In the genomic region with DNA sequence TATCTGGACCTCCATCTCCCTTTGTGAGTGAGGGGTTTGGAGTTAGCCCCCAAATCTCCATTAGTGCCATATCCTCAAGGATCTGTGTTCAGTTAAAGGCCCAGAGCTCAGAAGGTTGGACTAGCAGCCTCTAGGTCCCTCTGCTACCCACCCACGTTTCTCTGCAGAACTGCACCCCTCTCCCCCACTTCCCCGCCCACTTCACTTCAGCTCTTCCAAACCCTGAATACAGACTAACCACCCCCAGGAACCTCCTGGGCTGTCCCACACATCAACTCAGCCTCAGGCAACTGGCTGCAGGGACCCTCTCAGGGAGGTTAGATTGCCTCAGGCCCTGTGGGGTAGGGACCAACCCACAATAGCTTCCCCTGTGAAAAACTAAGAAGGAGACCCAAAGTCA, we compare ENCODE assay signal across 15 cellular contexts. TPM values are rescaled to one million over a fixed set of nuclear protein-coding genes. Genes with fewer than 3 reads are reported as not detected.
A peak's percentile ranks its signal among the peaks of the same experiment; 100 is the strongest.
DNase-seq lines count a peak whose midpoint lies in the region; ATAC-seq and TF ChIP-seq lines count a peak whose summit lies in the region.
"Had no signal": no experiment of that assay in that cellular context is flagged by ENCODE, and none has a peak within 500 bp of the region (broad histone marks: within the 10 kb centered on the region; RNA-seq: fewer than 3 reads in every experiment).

No MANE protein-coding gene starts in this region.

- H3K36me3 Mint-ChIP-seq in CD4-positive, alpha-beta T cell (ENCODE audit: low read depth), result no peaks in the 10 kb centered on the region
- H3K36me3 Mint-ChIP-seq in IgD-negative memory B cell, result peaks cover 2% of the 10 kb centered on the region
- no peaks in the 10 kb centered on the region for H3K36me3 Mint-ChIP-seq in activated CD8-positive, alpha-beta T cell treated with anti-CD3 and anti-CD28 coated beads, Interleukin-2, amount 10 ng/mL, durations not matched to agents 7 days and 5 days (ENCODE audit: low read depth)

- POLR2A ChIA-PET in CD4-positive, alpha-beta T cell (lab: Charles Lee), result interaction anchor here (0.9 kb wide), 1 partner anchor 104 kb away, joined by 4 read pairs; a partner anchor contains a TSS
- POLR2A ChIA-PET in activated CD8-positive, alpha-beta T cell treated with anti-CD3 and anti-CD28 coated beads, Interleukin-2, amount 10 ng/mL, durations not matched to agents 7 days and 5 days (lab: Charles Lee), result interaction anchor here (1.2 kb wide), 1 partner anchor 57 kb away, joined by 3 read pairs; no protein-coding TSS in a partner anchor

- H3K9me3 Mint-ChIP-seq in CD4-positive, alpha-beta T cell, result no peaks in the 10 kb centered on the region
- H3K9me3 Mint-ChIP-seq in IgD-negative memory B cell, result no peaks in the 10 kb centered on the region
- H3K9me3 Mint-ChIP-seq in activated CD8-positive, alpha-beta T cell treated with anti-CD3 and anti-CD28 coated beads, Interleukin-2, amount 10 ng/mL, durations not matched to agents 7 days and 5 days (ENCODE audit: insufficient read depth), result no peaks in the 10 kb centered on the region

- TF ChIP-seq CTCF in CD4-positive, alpha-beta T cell (IDR thresholded peaks at IDR 0.05), result no peak

- no peak overlapping the region for H3K27ac ChIP-seq in CD4-positive, alpha-beta T cell (ENCODE audit: low read depth, low read length)
- H3K27ac ChIP-seq: cardiac muscle cell, VCaP had no signal

- H3K4me3 Mint-ChIP-seq in CD4-positive, alpha-beta T cell, result peak overlapping the region; percentile 65
- H3K4me3 Mint-ChIP-seq in IgD-negative memory B cell, result peak overlapping the region; percentile 82 to 99 (median 94)
- no peak overlapping the region for H3K4me3 Mint-ChIP-seq in activated CD8-positive, alpha-beta T cell treated with anti-CD3 and anti-CD28 coated beads, Interleukin-2, amount 10 ng/mL, durations not matched to agents 7 days and 5 days

- no peak for DNase-seq in CD4-positive, alpha-beta T cell
- no peak for DNase-seq in activated CD8-positive, alpha-beta T cell treated with anti-CD3 and anti-CD28 coated beads, Interleukin-2, amount 10 ng/mL, durations not matched to agents 7 days and 5 days
- DNase-seq: COR-L47; HCEC 1CT; NCI-H226; NK-92 treated with Interleukin-12 subunit alpha and Interleukin-12 subunit beta, amount 100 ng/mL, for 24 hours had no signal

- no peaks in the 10 kb centered on the region for H3K27me3 ChIP-seq in CD4-positive, alpha-beta T cell (ENCODE audit: control insufficient read depth, insufficient read depth, low read length)
- H3K27me3 ChIP-seq in mononuclear cell (ENCODE audit: insufficient read depth, low read length), result no peaks in the 10 kb centered on the region
- H3K27me3 ChIP-seq: cardiac muscle cell had no signal

- no peak overlapping the region for H3K27ac Mint-ChIP-seq in CD4-positive, alpha-beta T cell
- peak overlapping the region; percentile 93 to 100 (median 99) for H3K27ac Mint-ChIP-seq in IgD-negative memory B cell
- no peak overlapping the region for H3K27ac Mint-ChIP-seq in activated CD8-positive, alpha-beta T cell treated with anti-CD3 and anti-CD28 coated beads, Interleukin-2, amount 10 ng/mL, durations not matched to agents 7 days and 5 days

- no peaks in the 10 kb centered on the region for H3K9me3 ChIP-seq in CD4-positive, alpha-beta T cell (ENCODE audit: control insufficient read depth, low read length)
- H3K9me3 ChIP-seq in mononuclear cell (ENCODE audit: low read depth, low read length), result no peaks in the 10 kb centered on the region

- H3K27me3 Mint-ChIP-seq in CD4-positive, alpha-beta T cell, result no peaks in the 10 kb centered on the region
- H3K27me3 Mint-ChIP-seq in IgD-negative memory B cell, result peaks cover 2% of the 10 kb centered on the region
- H3K27me3 Mint-ChIP-seq in activated CD8-positive, alpha-beta T cell treated with anti-CD3 and anti-CD28 coated beads, Interleukin-2, amount 10 ng/mL, durations not matched to agents 7 days and 5 days (ENCODE audit: low read depth), result no peaks in the 10 kb centered on the region

- peaks cover 12% of the 10 kb centered on the region for H3K4me1 Mint-ChIP-seq in CD4-positive, alpha-beta T cell (ENCODE audit: low read depth)
- peaks cover 27 to 33% (median 32%) of the 10 kb centered on the region in 3 donors for H3K4me1 Mint-ChIP-seq in IgD-negative memory B cell
- peaks cover 27% of the 10 kb centered on the region for H3K4me1 Mint-ChIP-seq in activated CD8-positive, alpha-beta T cell treated with anti-CD3 and anti-CD28 coated beads, Interleukin-2, amount 10 ng/mL, durations not matched to agents 7 days and 5 days (ENCODE audit: low read depth)

- CTCF ChIA-PET in CD4-positive, alpha-beta T cell (lab: Charles Lee), result no interaction called here
- CTCF ChIA-PET in activated CD8-positive, alpha-beta T cell treated with anti-CD3 and anti-CD28 coated beads, Interleukin-2, amount 10 ng/mL, durations not matched to agents 7 days and 5 days (lab: Charles Lee), result no interaction called here

- peak overlapping the region; percentile 35 for H3K4me3 ChIP-seq in mononuclear cell (ENCODE audit: low read length)
- H3K4me3 ChIP-seq: cardiac muscle cell had no signal

- intact Hi-C loops in CD4-positive, alpha-beta T cell (cut with DNase I, micrococcal nuclease), result no loop called here

- peaks cover 13% of the 10 kb centered on the region for H3K4me1 ChIP-seq in mononuclear cell (ENCODE audit: insufficient read depth, low read length)

- no peak for ATAC-seq in CD4-positive, alpha-beta T cell (ENCODE audit: poor library complexity)
- no peak for ATAC-seq in activated CD8-positive, alpha-beta T cell treated with anti-CD3 and anti-CD28 coated beads, Interleukin-2, amount 10 ng/mL, durations not matched to agents 7 days and 5 days
- ATAC-seq in HG03135 (IDR thresholded peaks at IDR 0.05; ENCODE audit: unreplicated experiment) (no peak), HG03520 (IDR thresholded peaks at IDR 0.05; ENCODE audit: unreplicated experiment) (no peak)
- ATAC-seq: esophagus mucosa had no signal

RNA-seq across cellular contexts. Expression of a gene that starts 0.9 kb away (rescaled TPM):
- not detected for total RNA-seq in CD4-positive, alpha-beta T cell
- polyA plus RNA-seq in IgD-negative memory B cell, result 1,081 TPM
- total RNA-seq in mononuclear cell, result 0.42 TPM
- not detected for total RNA-seq in activated CD8-positive, alpha-beta T cell treated with anti-CD3 and anti-CD28 coated beads, Interleukin-2, amount 10 ng/mL, durations not matched to agents 7 days and 5 days
- total RNA-seq: T-helper 1 cell treated with Interleukin-12 subunit alpha and Interleukin-12 subunit beta and Interleukin-4 antibody, amounts not matched to agents 30 ng/mL and 1 ng/mL, for 36 hours had no signal

RNA-seq across cellular contexts. Expression of a gene that starts 2.5 kb away (rescaled TPM):
- total RNA-seq in CD4-positive, alpha-beta T cell, result 1 to 10 TPM; 1.3 to 1.9 TPM
- polyA plus RNA-seq in IgD-negative memory B cell, result 0.20 TPM
- total RNA-seq in mononuclear cell, result 0.52 TPM
- total RNA-seq in activated CD8-positive, alpha-beta T cell treated with anti-CD3 and anti-CD28 coated beads, Interleukin-2, amount 10 ng/mL, durations not matched to agents 7 days and 5 days, result 1 to 10 TPM; 2.1 to 2.2 TPM

RNA-seq across cellular contexts. Expression of a gene that starts 9.4 kb away (rescaled TPM):
- under 1 TPM; 0.49 to 0.84 TPM for total RNA-seq in CD4-positive, alpha-beta T cell
- polyA plus RNA-seq in IgD-negative memory B cell, result not detected
- 0.31 TPM for total RNA-seq in mononuclear cell
- 1 to 10 TPM in 1 of 2 experiments, under 1 TPM in 1; 0.81 to 1.4 TPM for total RNA-seq in activated CD8-positive, alpha-beta T cell treated with anti-CD3 and anti-CD28 coated beads, Interleukin-2, amount 10 ng/mL, durations not matched to agents 7 days and 5 days
- total RNA-seq: cardiac muscle cell, esophagus mucosa, myocyte had no signal

RNA-seq across cellular contexts. Expression of a gene that starts 14.4 kb away (rescaled TPM):
- 10 to 100 TPM; 34.4 to 43.0 TPM for total RNA-seq in CD4-positive, alpha-beta T cell
- 70.6 TPM for polyA plus RNA-seq in IgD-negative memory B cell
- total RNA-seq in mononuclear cell, result 9.0 TPM
- 100 to 1,000 TPM; 134 to 140 TPM for total RNA-seq in activated CD8-positive, alpha-beta T cell treated with anti-CD3 and anti-CD28 coated beads, Interleukin-2, amount 10 ng/mL, durations not matched to agents 7 days and 5 days

RNA-seq across cellular contexts. Expression of a gene that starts 19.3 kb away (rescaled TPM):
- total RNA-seq in CD4-positive, alpha-beta T cell, result 1 to 10 TPM; 2.3 to 2.4 TPM
- polyA plus RNA-seq in IgD-negative memory B cell, result 6.6 TPM
- total RNA-seq in mononuclear cell, result 0.94 TPM
- under 1 TPM; 0.42 to 0.55 TPM for total RNA-seq in activated CD8-positive, alpha-beta T cell treated with anti-CD3 and anti-CD28 coated beads, Interleukin-2, amount 10 ng/mL, durations not matched to agents 7 days and 5 days

Comparison
In these comparisons a context has a peak if more than half of its experiments do, and no peak if none do; other contexts are left out.
1. H3K27ac Mint-ChIP-seq: peak in IgD-negative memory B cell (3 of 3); none in CD4-positive, alpha-beta T cell (single experiment) and activated CD8-positive, alpha-beta T cell treated with anti-CD3 and anti-CD28 coated beads, Interleukin-2, amount 10 ng/mL, durations not matched to agents 7 days and 5 days (single experiment).